ENCODE assay signal across 10 cellular contexts in the genomic region with DNA sequence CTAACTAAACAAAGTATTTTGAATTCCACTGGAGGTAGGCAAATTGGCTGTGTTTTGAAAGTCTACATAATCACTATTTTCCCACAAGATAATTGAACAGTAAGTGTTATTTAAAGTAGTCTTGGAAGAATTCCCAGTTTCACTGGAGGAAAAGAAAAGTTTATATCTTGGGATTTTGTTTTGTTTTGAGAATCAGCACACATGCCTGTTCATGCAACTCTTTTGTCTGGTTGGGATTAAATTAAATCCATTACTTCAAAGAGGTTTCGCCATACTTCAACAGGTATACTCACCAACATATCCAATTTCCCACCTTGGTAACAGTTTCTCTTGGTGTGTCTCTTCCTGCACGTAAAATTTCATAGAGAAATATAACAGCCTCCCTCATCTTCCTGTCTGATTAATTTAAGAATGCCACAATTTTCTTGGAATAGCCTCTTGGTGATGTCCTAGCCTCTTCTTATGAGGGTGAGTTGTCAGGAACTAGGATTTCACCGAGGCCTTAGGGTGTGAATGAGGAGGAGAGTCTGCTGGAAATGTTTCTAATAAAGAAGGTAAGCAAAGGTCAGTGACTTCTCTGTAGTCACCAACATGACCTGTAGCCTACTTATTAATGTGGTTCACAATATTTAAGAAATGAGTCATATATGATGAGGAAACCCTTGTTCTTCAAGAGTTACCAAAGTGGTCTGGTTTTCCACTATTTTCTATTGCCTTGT. TPM values are rescaled to one million over a fixed set of nuclear protein-coding genes. Genes with fewer than 3 reads are reported as not detected.
DNase-seq lines count a peak whose midpoint lies in the region; ATAC-seq and TF ChIP-seq lines count a peak whose summit lies in the region.
"Had no signal": no experiment of that assay in that cellular context is flagged by ENCODE, and none has a peak within 500 bp of the region (broad histone marks: within the 10 kb centered on the region; RNA-seq: fewer than 3 reads in every experiment).

No MANE protein-coding gene starts in this region.

- no peak overlapping the region for H3K4me3 ChIP-seq in suprapubic skin
- H3K4me3 ChIP-seq: gastroesophageal sphincter had no signal

- WGBS in suprapubic skin, result 44% methylated on average over 3 of the region's 3 CpGs

- no peaks in the 10 kb centered on the region for H3K36me3 ChIP-seq in suprapubic skin
- H3K36me3 ChIP-seq: gastroesophageal sphincter had no signal

- peak; percentile 76 for DNase-seq in HT1080 (ENCODE audit: low read depth)
- no peak for DNase-seq in activated naive CD8-positive, alpha-beta T cell treated with anti-CD3 and anti-CD28 coated beads for 36 hours
- peak; percentile 89 for DNase-seq in iris pigment epithelial cell (ENCODE audit: low read depth)
- DNase-seq in suprapubic skin (ENCODE audit: low spot score in 2 of 2), result no peak
- DNase-seq in midbrain (lab: John Stamatoyannopoulos, UW), result no peak
- no peak for DNase-seq in activated naive CD4-positive, alpha-beta T cell treated with anti-CD3 and anti-CD28 coated beads, Interleukin-2, amount 50 U/mL, for 72 hours (ENCODE audit: low spot score in 2 of 2)
- DNase-seq: Karpas-422; stimulated activated CD4-positive, alpha-beta T cell treated with anti-CD3 and anti-CD28 coated beads, Interleukin-2, amount 100 ng/mL, for 48 hours had no signal

- H3K27ac ChIP-seq in suprapubic skin, result peak overlapping the region; percentile 35

- peaks cover 2% of the 10 kb centered on the region for H3K36me3 Mint-ChIP-seq in activated naive CD8-positive, alpha-beta T cell treated with anti-CD3 and anti-CD28 coated beads for 36 hours
- H3K36me3 Mint-ChIP-seq in activated naive CD4-positive, alpha-beta T cell treated with anti-CD3 and anti-CD28 coated beads, Interleukin-2, amount 50 U/mL, for 72 hours, result peaks cover 0 to 12% of the 10 kb centered on the region in 2 donors

- peaks cover 53% of the 10 kb centered on the region for H3K4me1 Mint-ChIP-seq in activated naive CD8-positive, alpha-beta T cell treated with anti-CD3 and anti-CD28 coated beads for 36 hours

- H3K4me3 Mint-ChIP-seq in activated naive CD8-positive, alpha-beta T cell treated with anti-CD3 and anti-CD28 coated beads for 36 hours, result no peak overlapping the region

- no peaks in the 10 kb centered on the region for H3K9me3 ChIP-seq in suprapubic skin
- H3K9me3 ChIP-seq: gastroesophageal sphincter had no signal

- peaks cover 34% of the 10 kb centered on the region for H3K4me1 ChIP-seq in suprapubic skin

- no peaks in the 10 kb centered on the region for H3K9me3 Mint-ChIP-seq in activated naive CD8-positive, alpha-beta T cell treated with anti-CD3 and anti-CD28 coated beads for 36 hours
- no peaks in the 10 kb centered on the region for H3K9me3 Mint-ChIP-seq in activated naive CD4-positive, alpha-beta T cell treated with anti-CD3 and anti-CD28 coated beads, Interleukin-2, amount 50 U/mL, for 72 hours

- TF ChIP-seq EP300 in suprapubic skin (IDR thresholded peaks at IDR 0.05), result no peak

- no peak for TF ChIP-seq POLR2A in suprapubic skin (IDR thresholded peaks at IDR 0.05)

- H3K27me3 Mint-ChIP-seq in activated naive CD8-positive, alpha-beta T cell treated with anti-CD3 and anti-CD28 coated beads for 36 hours, result peaks cover 9% of the 10 kb centered on the region

- TF ChIP-seq CTCF in suprapubic skin (IDR thresholded peaks at IDR 0.05), result no peak

- H3K27ac Mint-ChIP-seq in activated naive CD8-positive, alpha-beta T cell treated with anti-CD3 and anti-CD28 coated beads for 36 hours, result peak overlapping the region; percentile 17
- H3K27ac Mint-ChIP-seq in activated naive CD4-positive, alpha-beta T cell treated with anti-CD3 and anti-CD28 coated beads, Interleukin-2, amount 50 U/mL, for 72 hours, result no peak overlapping the region

- ATAC-seq in GM21619 (IDR thresholded peaks at IDR 0.05; ENCODE audit: unreplicated experiment), result no peak
- ATAC-seq in activated naive CD4-positive, alpha-beta T cell treated with anti-CD3 and anti-CD28 coated beads, Interleukin-2, amount 50 U/mL, for 72 hours, result no peak
- ATAC-seq: gastroesophageal sphincter had no signal

- H3K27me3 ChIP-seq in suprapubic skin, result no peaks in the 10 kb centered on the region
- H3K27me3 ChIP-seq: gastroesophageal sphincter had no signal

RNA-seq across cellular contexts. Expression of gene ITGA2, which starts 48.1 kb away (rescaled TPM):
- total RNA-seq in HT1080 (2014; rRNA removed; shearing (Covaris generic)), result 60.9 and 76.0 TPM in 2 replicates
- 49.5 and 73.9 TPM in 2 replicates for polyA plus RNA-seq in HT1080 (2015; cell fraction: cytosol; rRNA removed)
- polyA plus RNA-seq in HT1080 (2015; cell fraction: nucleus; rRNA removed), result 472 and 506 TPM in 2 replicates
- total RNA-seq in activated naive CD8-positive, alpha-beta T cell treated with anti-CD3 and anti-CD28 coated beads for 36 hours, result 1 to 10 TPM; 1.7 to 2.0 TPM
- 10 to 100 TPM; 29.3 to 54.5 (median 34.3) TPM for total RNA-seq in suprapubic skin
- total RNA-seq in activated naive CD4-positive, alpha-beta T cell treated with anti-CD3 and anti-CD28 coated beads, Interleukin-2, amount 50 U/mL, for 72 hours, result 1 to 10 TPM in 1 of 2 donors, under 1 TPM in 1; 0.77 to 3.1 TPM

Comparison
In these comparisons a context has a peak if more than half of its experiments do, and no peak if none do; other contexts are left out.
1. DNase-seq: peak in HT1080 (single experiment) and iris pigment epithelial cell (single experiment); none in activated naive CD8-positive, alpha-beta T cell treated with anti-CD3 and anti-CD28 coated beads for 36 hours (single experiment), suprapubic skin (0 of 2), midbrain (single experiment) and activated naive CD4-positive, alpha-beta T cell treated with anti-CD3 and anti-CD28 coated beads, Interleukin-2, amount 50 U/mL, for 72 hours (0 of 2).
2. RNA of gene ITGA2, which starts 48.1 kb away (total RNA-seq): 60.9 to 76.0 TPM in HT1080 and 29.3 to 54.5 TPM in suprapubic skin; 0.77 to 3.1 TPM in activated naive CD4-positive, alpha-beta T cell treated with anti-CD3 and anti-CD28 coated beads, Interleukin-2, amount 50 U/mL, for 72 hours and 1.7 to 2.0 TPM in activated naive CD8-positive, alpha-beta T cell treated with anti-CD3 and anti-CD28 coated beads for 36 hours; every median in the first group is over 4 times any median in the second.